8 cellular contexts compared by ENCODE assay signal in the genomic region with DNA sequence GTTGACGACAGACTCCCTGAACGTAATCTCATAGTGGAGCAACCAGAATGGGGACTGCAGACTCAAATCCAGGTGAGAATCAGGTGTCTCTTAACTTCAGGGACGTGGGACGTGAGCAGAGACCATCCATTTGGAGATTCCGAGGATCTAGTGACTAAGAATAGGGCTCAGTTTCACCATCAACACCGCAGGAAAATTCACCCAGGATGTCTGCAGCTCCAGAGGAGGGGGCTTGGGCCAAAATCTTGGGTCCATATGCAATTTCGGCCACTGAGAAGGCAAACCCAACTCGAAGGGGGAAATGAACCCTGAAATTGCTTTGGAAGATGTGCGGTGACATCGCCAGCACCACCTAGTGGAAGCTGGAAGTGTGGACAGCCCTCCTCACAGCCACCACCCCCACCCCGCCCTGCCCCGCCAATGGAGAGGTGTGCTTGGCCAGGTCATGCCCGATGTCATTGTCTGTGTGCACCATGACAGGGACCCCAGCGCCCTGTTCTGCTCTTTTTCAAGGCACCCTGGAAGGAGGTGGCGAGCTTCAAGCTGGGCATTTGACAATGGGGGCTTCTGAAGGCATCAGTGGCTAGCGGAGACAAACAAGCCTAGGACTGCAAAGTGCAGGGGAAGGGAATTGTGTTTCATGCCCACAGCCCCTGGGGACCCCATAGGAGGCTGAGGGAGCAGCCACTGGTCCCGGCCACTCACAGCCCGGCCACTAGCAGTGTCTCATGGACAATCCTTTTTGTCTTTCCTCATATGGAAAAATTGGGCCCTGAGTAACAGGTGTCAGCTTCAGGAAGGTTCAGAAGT. TPM values are rescaled to one million over a fixed set of nuclear protein-coding genes. Genes with fewer than 3 reads are reported as not detected.
DNase-seq lines count a peak whose midpoint lies in the region; ATAC-seq and TF ChIP-seq lines count a peak whose summit lies in the region.

No MANE protein-coding gene starts in this region.

- TF ChIP-seq EP300 in upper lobe of left lung (IDR thresholded peaks at IDR 0.05), result no peak

- ATAC-seq in foreskin keratinocyte (peak; percentile 59), upper lobe of left lung (ENCODE audit: low FRiP score in 2 of 2) (peak; percentile 84 to 86), HG03378 (IDR thresholded peaks at IDR 0.05; ENCODE audit: unreplicated experiment) (no peak)

- no peak overlapping the region for H2AFZ ChIP-seq in parathyroid adenoma

- no peaks in the 10 kb centered on the region for H3K36me3 ChIP-seq in parathyroid adenoma (ENCODE audit: control insufficient read depth, insufficient read depth, low read length)
- peaks cover 19 to 39% (median 22%) of the 10 kb centered on the region in 4 donors for H3K36me3 ChIP-seq in upper lobe of left lung

- no peak overlapping the region for H3K9ac ChIP-seq in parathyroid adenoma

- no peak for TF ChIP-seq POLR2A in upper lobe of left lung (IDR thresholded peaks at IDR 0.05)

- peak; percentile 74 for TF ChIP-seq CTCF in foreskin keratinocyte (conservative IDR thresholded peaks at IDR 0.05)
- peak; percentile 29 for TF ChIP-seq CTCF in parathyroid adenoma (IDR thresholded peaks at IDR 0.05)
- peak; percentile 69 to 85 (median 75) for TF ChIP-seq CTCF in upper lobe of left lung (IDR thresholded peaks at IDR 0.05)

- no peaks in the 10 kb centered on the region for H3K79me2 ChIP-seq in parathyroid adenoma

- H3K4me3 ChIP-seq in parathyroid adenoma (ENCODE audit: low read depth, low read length), result no peak overlapping the region
- H3K4me3 ChIP-seq in upper lobe of left lung, result no peak overlapping the region

- H3K27me3 ChIP-seq in foreskin keratinocyte (no peaks in the 10 kb centered on the region), parathyroid adenoma (ENCODE audit: control insufficient read depth, insufficient read depth, low read length) (no peaks in the 10 kb centered on the region), upper lobe of left lung (no peaks in the 10 kb centered on the region)

- H3K27ac ChIP-seq in foreskin keratinocyte (no peak overlapping the region), parathyroid adenoma (no peak overlapping the region), upper lobe of left lung (peak overlapping the region in 3 of 4 donors; percentile 1 to 17 (median 17))

- H3K4me1 ChIP-seq in foreskin keratinocyte, result no peaks in the 10 kb centered on the region
- no peaks in the 10 kb centered on the region for H3K4me1 ChIP-seq in parathyroid adenoma
- peaks cover 6 to 16% (median 14%) of the 10 kb centered on the region in 4 donors for H3K4me1 ChIP-seq in upper lobe of left lung

- WGBS in upper lobe of left lung, 2 donors, result 29 to 54% methylated on average over 11 to 17 of the region's 18 CpGs

- peak overlapping the region; percentile 21 for H3K4me2 ChIP-seq in parathyroid adenoma (ENCODE audit: low read length)

- peak; percentile 80 for DNase-seq in Ammon's horn (ENCODE audit: low spot score)
- peak; percentile 69 for DNase-seq in GM19240 (ENCODE audit: insufficient read length, low spot score)
- peak; percentile 57 for DNase-seq in RKO (ENCODE audit: low spot score)
- DNase-seq in activated T-helper 9 cell treated with anti-CD3 and anti-CD28 coated beads, Interleukin-2, amount 50 U/mL, for 16 hours (ENCODE audit: low read depth), result peak; percentile 53
- DNase-seq in foreskin keratinocyte, result peak in 1 of 2 donors; percentile 55
- peak; percentile 54 to 56 for DNase-seq in upper lobe of left lung

- no peaks in the 10 kb centered on the region for H3K9me3 ChIP-seq in parathyroid adenoma (ENCODE audit: control insufficient read depth, low read length)
- no peaks in the 10 kb centered on the region for H3K9me3 ChIP-seq in upper lobe of left lung

RNA-seq across cellular contexts. Expression of gene APOL1, which starts 24.8 kb away (rescaled TPM):
- total RNA-seq in foreskin keratinocyte (1.3 and 1.8 TPM in 2 replicates), upper lobe of left lung (10 to 100 TPM; 31.9 to 90.5 (median 52.0) TPM)
- 1.2 and 2.2 TPM in 2 replicates for polyA plus RNA-seq in foreskin keratinocyte

RNA-seq across cellular contexts. Expression of gene APOL2, which starts 38.4 kb away (rescaled TPM):
- total RNA-seq in foreskin keratinocyte, result 14.7 TPM in 2 replicates
- polyA plus RNA-seq in foreskin keratinocyte, result 10.0 and 10.6 TPM in 2 replicates
- 10 to 100 TPM; 32.8 to 76.5 (median 52.6) TPM for total RNA-seq in upper lobe of left lung

Comparison
In these comparisons a context has a peak if more than half of its experiments do, and no peak if none do; other contexts are left out.
1. H3K27ac ChIP-seq: peak in upper lobe of left lung (3 of 4); none in foreskin keratinocyte (single experiment) and parathyroid adenoma (single experiment).
2. RNA of gene APOL1, which starts 24.8 kb away (total RNA-seq): 31.9 to 90.5 TPM in upper lobe of left lung; 1.3 to 1.8 TPM in foreskin keratinocyte; every median in the first group is over 10 times any median in the second.
3. Peak in every context shown above with its lines, with median percentiles within 50 percentile points of each other: CTCF ChIP-seq.